ENCODE assay signal across 8 cellular contexts in the genomic region with DNA sequence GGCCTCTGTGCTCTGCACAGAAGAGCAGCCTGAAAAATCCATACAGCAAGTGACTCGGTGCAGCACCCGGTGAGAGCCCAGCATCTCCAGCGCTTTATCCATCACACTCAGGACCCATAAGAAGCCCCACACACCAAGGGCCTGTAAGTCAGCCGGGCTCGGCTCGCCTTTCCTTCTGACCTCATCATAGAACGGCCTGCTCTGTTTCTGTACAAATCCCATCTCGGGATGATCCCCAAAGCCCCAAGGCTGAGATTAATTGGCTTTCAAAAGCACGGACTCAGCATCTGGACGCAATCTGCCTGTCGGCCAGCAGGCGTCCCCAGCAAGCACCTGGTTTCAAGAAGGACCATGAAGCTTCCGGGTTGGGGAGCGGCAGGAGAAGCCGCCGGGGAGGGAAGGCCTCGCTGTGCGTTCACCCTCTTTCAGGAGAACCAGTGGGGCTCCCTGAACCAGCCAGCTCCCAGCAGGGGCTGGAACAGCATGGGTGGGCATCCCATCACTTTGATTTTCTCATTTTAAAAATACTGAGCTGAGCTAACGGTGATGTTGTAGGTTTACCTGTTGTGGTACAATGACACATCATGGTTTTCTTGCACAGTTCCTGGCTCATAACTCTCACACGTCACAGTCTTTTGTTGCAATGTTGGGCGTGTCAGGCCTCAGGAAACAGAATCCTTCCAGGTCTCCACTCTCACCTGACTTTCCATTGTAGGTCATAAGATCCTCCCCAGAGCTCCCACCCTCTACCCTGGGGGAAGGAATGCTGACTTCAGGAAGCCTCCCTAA.
DNase-seq lines count a peak whose midpoint lies in the region; ATAC-seq and TF ChIP-seq lines count a peak whose summit lies in the region.

No MANE protein-coding gene starts in this region.

- TF ChIP-seq CTCF in choroid plexus epithelial cell (conservative IDR thresholded peaks at IDR 0.05; ENCODE audit: low read depth, low read length): peak; percentile 86

- no peak overlapping the region for H3K4me3 ChIP-seq in choroid plexus epithelial cell (ENCODE audit: low read depth, low read length)

- ATAC-seq in HG03342 (IDR thresholded peaks at IDR 0.05; ENCODE audit: unreplicated experiment): peak; percentile 61
- no peak for ATAC-seq in GM18907 (IDR thresholded peaks at IDR 0.05; ENCODE audit: unreplicated experiment)

- DNase-seq in GM03348 (ENCODE audit: low spot score) (peak; percentile 91), NCI-H510A (lab: John Stamatoyannopoulos, UW) (peak; percentile 58), choroid plexus epithelial cell (ENCODE audit: low read depth) (peak; percentile 92), left kidney (ENCODE audit: low read depth, low spot score) (peak; percentile 91)
- peak; percentile 47 to 66 for DNase-seq in activated CD4-positive, alpha-beta T cell treated with anti-CD3 and anti-CD28 coated beads for 24 hours (ENCODE audit: low read depth in 2 of 2)
- DNase-seq in stimulated activated CD4-positive, alpha-beta T cell treated with anti-CD3 and anti-CD28 coated beads, Interleukin-2, amount 100 ng/mL, for 24 hours: peak; percentile 77 to 81
